ENCODE assay signal across 27 cellular contexts in genomic region chr5:119515192-119515591, GRCh38.
DNase-seq lines count a peak whose midpoint lies in the region; TF ChIP-seq lines count a peak whose summit lies in the region.
"Had no signal": no experiment of that assay in that cellular context is flagged by ENCODE, and none has a peak within 500 bp of the region (broad histone marks: within the 10 kb centered on the region; RNA-seq: fewer than 3 reads in every experiment).

No MANE protein-coding gene starts in this region.

- H3K4me1 Mint-ChIP-seq in endothelial cell (ENCODE audit: unreplicated experiment) (no peaks in the 10 kb centered on the region), glutamatergic neuron (ENCODE audit: low read depth, unreplicated experiment) (no peaks in the 10 kb centered on the region)
- H3K4me1 Mint-ChIP-seq: activated naive CD8-positive, alpha-beta T cell treated with anti-CD3 and anti-CD28 coated beads, Interleukin-2, amount 10 ng/mL, durations not matched to agents 7 days and 5 days; neural crest cell had no signal

- H3K36me3 Mint-ChIP-seq in endothelial cell (ENCODE audit: low read depth, unreplicated experiment) (peaks cover 39% of the 10 kb centered on the region), glutamatergic neuron (ENCODE audit: unreplicated experiment) (peaks cover 28% of the 10 kb centered on the region)

- no peak overlapping the region for H3K27ac Mint-ChIP-seq in endothelial cell (ENCODE audit: unreplicated experiment)
- H3K27ac Mint-ChIP-seq in glutamatergic neuron (ENCODE audit: unreplicated experiment) = no peak overlapping the region
- H3K27ac Mint-ChIP-seq: activated naive CD8-positive, alpha-beta T cell treated with anti-CD3 and anti-CD28 coated beads, Interleukin-2, amount 10 ng/mL, durations not matched to agents 7 days and 5 days; activated T-helper 2 cell treated with anti-CD3 and anti-CD28 coated beads, Interferon-gamma antibody, Interleukin-2, Interleukin-4, amounts not matched to agents 10 μg/mL and 5 μg/mL and 100 μg/mL, durations not matched to agents 14 hours and 24 hours and 36 hours had no signal

- in situ Hi-C loops in GM13976 (cut with MboI; ENCODE audit: low sequenced_read_pairs, unreplicated experiment) = no loop called here

- H3K4me3 Mint-ChIP-seq in endothelial cell (ENCODE audit: unreplicated experiment) = no peak overlapping the region
- no peak overlapping the region for H3K4me3 Mint-ChIP-seq in glutamatergic neuron (ENCODE audit: unreplicated experiment)
- H3K4me3 Mint-ChIP-seq: activated naive CD8-positive, alpha-beta T cell treated with anti-CD3 and anti-CD28 coated beads, Interleukin-2, amount 10 ng/mL, durations not matched to agents 7 days and 5 days; neural crest cell had no signal

- TF ChIP-seq CTCF in fibroblast of mammary gland (conservative IDR thresholded peaks at IDR 0.05; ENCODE audit: control insufficient read depth, insufficient read depth, low read depth, low read length) = no peak
- no peak for TF ChIP-seq CTCF in endothelial cell (IDR thresholded peaks at IDR 0.05; ENCODE audit: unreplicated experiment)
- TF ChIP-seq CTCF in GM13976 (IDR thresholded peaks at IDR 0.05; ENCODE audit: borderline replicate concordance, control extremely low read depth, extremely low read depth, insufficient read depth, missing control alignments) = no peak
- no peak for TF ChIP-seq CTCF in glutamatergic neuron (IDR thresholded peaks at IDR 0.05; ENCODE audit: partially characterized antibody, unreplicated experiment)

- H3K9me3 Mint-ChIP-seq in endothelial cell (ENCODE audit: unreplicated experiment) (no peaks in the 10 kb centered on the region), glutamatergic neuron (ENCODE audit: unreplicated experiment) (peaks cover 4% of the 10 kb centered on the region)
- H3K9me3 Mint-ChIP-seq: activated naive CD8-positive, alpha-beta T cell treated with anti-CD3 and anti-CD28 coated beads, Interleukin-2, amount 10 ng/mL, durations not matched to agents 7 days and 5 days; activated T-helper 2 cell treated with anti-CD3 and anti-CD28 coated beads, Interferon-gamma antibody, Interleukin-2, Interleukin-4, amounts not matched to agents 10 μg/mL and 5 μg/mL and 100 μg/mL, durations not matched to agents 14 hours and 24 hours and 36 hours had no signal

- DNase-seq in GM04503 (ENCODE audit: low read depth) (peak; percentile 1), amniotic epithelial cell (ENCODE audit: low read depth) (peak; percentile 29), fibroblast of mammary gland (ENCODE audit: low read depth) (peak; percentile 49), skeletal muscle cell (ENCODE audit: low read depth) (peak; percentile 17), endothelial cell (ENCODE audit: low spot score) (no peak), UCSD-AML1 (lab: John Stamatoyannopoulos, UW; ENCODE audit: unreplicated experiment) (no peak), GM13976 (ENCODE audit: low spot score) (no peak), glutamatergic neuron (no peak)
- DNase-seq: activated CD4-positive, alpha-beta T cell treated with anti-CD3 and anti-CD28 coated beads, Interleukin-2, amount 50 U/mL, for 1 hour; activated naive CD8-positive, alpha-beta T cell treated with anti-CD3 and anti-CD28 coated beads, Interleukin-2, amount 10 ng/mL, durations not matched to agents 7 days and 5 days; Caco-2; central memory CD4-positive, alpha-beta T cell; DND-41; heart right ventricle; left ventricle myocardium superior; NCI-H1694; NCI-H82; PC-9; stimulated activated CD4-positive, alpha-beta T cell treated with anti-CD3 and anti-CD28 coated beads, Interleukin-2, amount 100 ng/mL, for 24 hours; stimulated activated naive CD4-positive, alpha-beta T cell treated with Interleukin-2 at 50 U/mL for 16 hours; T-helper 2 cell; WERI-Rb-1 had no signal

- peaks cover 6% of the 10 kb centered on the region for H3K27me3 Mint-ChIP-seq in endothelial cell (ENCODE audit: unreplicated experiment)
- H3K27me3 Mint-ChIP-seq in glutamatergic neuron (ENCODE audit: unreplicated experiment) = peaks cover 3% of the 10 kb centered on the region
- H3K27me3 Mint-ChIP-seq: activated naive CD8-positive, alpha-beta T cell treated with anti-CD3 and anti-CD28 coated beads, Interleukin-2, amount 10 ng/mL, durations not matched to agents 7 days and 5 days had no signal

- H3K4me3 ChIP-seq in fibroblast of mammary gland (ENCODE audit: control insufficient read depth, low read depth, low read length) (no peak overlapping the region), skeletal muscle cell (ENCODE audit: low read depth, low read length) (no peak overlapping the region)
- H3K4me3 ChIP-seq: heart right ventricle, K562, PC-9, SJSA1, tibial nerve had no signal

Comparison
In these comparisons a context has a peak if more than half of its experiments do, and no peak if none do; other contexts are left out.
1. DNase-seq: peak in GM04503 (single experiment), amniotic epithelial cell (single experiment), fibroblast of mammary gland (single experiment) and skeletal muscle cell (single experiment); none in endothelial cell (single experiment), UCSD-AML1 (single experiment), GM13976 (single experiment) and glutamatergic neuron (single experiment).